Comparison of ENCODE assay signal across 9 cellular contexts in genomic region chrY:13435968-13436937, GRCh38. TPM values are rescaled to one million over a fixed set of nuclear protein-coding genes. Genes with fewer than 3 reads are reported as not detected.
DNase-seq lines count a peak whose midpoint lies in the region; ATAC-seq, FAIRE-seq and TF ChIP-seq lines count a peak whose summit lies in the region.
"Had no signal": no experiment of that assay in that cellular context is flagged by ENCODE, and none has a peak within 500 bp of the region (broad histone marks: within the 10 kb centered on the region; RNA-seq: fewer than 3 reads in every experiment).

No MANE protein-coding gene starts in this region.

- CTCF ChIA-PET in CD4-positive, alpha-beta memory T cell (lab: Charles Lee; ENCODE audit: partially characterized antibody): interaction anchor here (0.7 kb wide), 1 partner anchor 11 kb away, joined by 3 read pairs; no protein-coding TSS in a partner anchor
- CTCF ChIA-PET in activated CD4-positive, alpha-beta memory T cell treated with anti-CD3 and anti-CD28 coated beads for 36 hours (lab: Charles Lee): interaction anchor here (0.7 to 2.1 kb wide), 10 partner anchors 9 to 383 kb away, joined by 3 to 11 read pairs (median 4); no protein-coding TSS in a partner anchor

- TF ChIP-seq POLR2A in H54 (IDR thresholded peaks at IDR 0.05; ENCODE audit: low read depth, low read length): no peak

- peaks cover 0 to 2% of the 10 kb centered on the region in 2 donors for H3K9me3 ChIP-seq in CD4-positive, alpha-beta memory T cell (ENCODE audit: control insufficient read depth in 1 of 2, low read length in 2 of 2)

- peak; percentile 84 for ATAC-seq in HG03103 (IDR thresholded peaks at IDR 0.05; ENCODE audit: low read depth, unreplicated experiment)

- peak overlapping the region; percentile 78 for H3K27ac ChIP-seq in CD4-positive, alpha-beta memory T cell (ENCODE audit: low read depth, low read length)
- H3K27ac ChIP-seq: parathyroid adenoma had no signal

- peak overlapping the region in 1 of 2 donors; percentile 62 for H3K4me3 ChIP-seq in CD4-positive, alpha-beta memory T cell (ENCODE audit: low read length in 2 of 2)

- H3K36me3 ChIP-seq in CD4-positive, alpha-beta memory T cell (ENCODE audit: insufficient read depth, low read length): no peaks in the 10 kb centered on the region

- peaks cover 0 to 47% of the 10 kb centered on the region in 2 donors for H3K36me3 Mint-ChIP-seq in CD4-positive, alpha-beta memory T cell
- H3K36me3 Mint-ChIP-seq in activated CD4-positive, alpha-beta memory T cell treated with anti-CD3 and anti-CD28 coated beads for 36 hours: peaks cover 33% of the 10 kb centered on the region

- POLR2A ChIA-PET in CD4-positive, alpha-beta memory T cell (lab: Charles Lee; ENCODE audit: partially characterized antibody): no interaction called here
- POLR2A ChIA-PET in activated CD4-positive, alpha-beta memory T cell treated with anti-CD3 and anti-CD28 coated beads for 36 hours (lab: Charles Lee): interaction anchor here (0.9 to 1.0 kb wide), 2 partner anchors 267 to 532 kb away, joined by 3 read pairs; partner anchors contain the start of genes DDX3Y and TMSB4Y

- FAIRE-seq in H54 (lab: Jason Lieb, UNC): no peak

- peaks cover 53% of the 10 kb centered on the region for H3K4me1 ChIP-seq in CD4-positive, alpha-beta memory T cell (ENCODE audit: insufficient read depth, low read length)
- H3K4me1 ChIP-seq: parathyroid adenoma had no signal

- H3K27ac Mint-ChIP-seq in CD4-positive, alpha-beta memory T cell: peak overlapping the region in 2 of 7 donors; percentile 95 to 97
- H3K27ac Mint-ChIP-seq in activated CD4-positive, alpha-beta memory T cell treated with anti-CD3 and anti-CD28 coated beads for 36 hours: peak overlapping the region; percentile 94

- intact Hi-C loops in CD4-positive, alpha-beta memory T cell (cut with micrococcal nuclease): loop anchor here (1.0 kb wide), 1 partner anchor 293 kb away; no protein-coding TSS in a partner anchor
- intact Hi-C loops in activated CD4-positive, alpha-beta memory T cell treated with anti-CD3 and anti-CD28 coated beads for 36 hours (cut with micrococcal nuclease): loop anchor here (1.0 to 5.0 kb wide), 4 partner anchors 43 to 293 kb away; no protein-coding TSS in a partner anchor

- DNase-seq in CD4-positive, alpha-beta memory T cell: peak in 1 of 5 donors; percentile 75
- DNase-seq in activated CD4-positive, alpha-beta memory T cell treated with anti-CD3 and anti-CD28 coated beads for 36 hours: peak; percentile 69
- DNase-seq in kidney glomerular epithelial cell (lab: John Stamatoyannopoulos, UW) (peak; percentile 26), OCI-M2 (lab: John Stamatoyannopoulos, UW; ENCODE audit: unreplicated experiment) (no peak), RKO (ENCODE audit: low spot score) (no peak), H54 (ENCODE audit: insufficient read length, low spot score) (no peak)
- DNase-seq in stimulated activated naive CD4-positive, alpha-beta T cell treated with Interleukin-2 at 50 U/mL for 16 hours (lab: John Stamatoyannopoulos, UW): no peak

- H3K27me3 ChIP-seq in CD4-positive, alpha-beta memory T cell (ENCODE audit: insufficient read depth, low read length): no peaks in the 10 kb centered on the region

- no peaks in the 10 kb centered on the region for H3K27me3 Mint-ChIP-seq in CD4-positive, alpha-beta memory T cell
- H3K27me3 Mint-ChIP-seq in activated CD4-positive, alpha-beta memory T cell treated with anti-CD3 and anti-CD28 coated beads for 36 hours: no peaks in the 10 kb centered on the region

- H3K4me1 Mint-ChIP-seq in CD4-positive, alpha-beta memory T cell: peaks cover 0 to 90% (median 25%) of the 10 kb centered on the region in 4 donors
- H3K4me1 Mint-ChIP-seq in activated CD4-positive, alpha-beta memory T cell treated with anti-CD3 and anti-CD28 coated beads for 36 hours (ENCODE audit: low read depth): peaks cover 56% of the 10 kb centered on the region

- peaks cover 0 to 3% (median 0%) of the 10 kb centered on the region in 8 donors for H3K9me3 Mint-ChIP-seq in CD4-positive, alpha-beta memory T cell
- peaks cover 21% of the 10 kb centered on the region for H3K9me3 Mint-ChIP-seq in activated CD4-positive, alpha-beta memory T cell treated with anti-CD3 and anti-CD28 coated beads for 36 hours

- H3K4me3 Mint-ChIP-seq in CD4-positive, alpha-beta memory T cell: peak overlapping the region in 2 of 8 donors; percentile 91 to 97
- peak overlapping the region; percentile 90 for H3K4me3 Mint-ChIP-seq in activated CD4-positive, alpha-beta memory T cell treated with anti-CD3 and anti-CD28 coated beads for 36 hours

RNA-seq across cellular contexts. Expression of gene UTY, which starts 43.6 kb away (rescaled TPM):
- 10 to 100 TPM; 70.8 to 71.8 TPM for total RNA-seq in CD4-positive, alpha-beta memory T cell
- polyA plus RNA-seq in CD4-positive, alpha-beta memory T cell: not detected
- 10 to 100 TPM; 16.0 to 18.3 TPM for total RNA-seq in activated CD4-positive, alpha-beta memory T cell treated with anti-CD3 and anti-CD28 coated beads for 36 hours

Comparison
In these comparisons a context has a peak if more than half of its experiments do, and no peak if none do; other contexts are left out.
1. DNase-seq: peak in activated CD4-positive, alpha-beta memory T cell treated with anti-CD3 and anti-CD28 coated beads for 36 hours (single experiment) and kidney glomerular epithelial cell (single experiment); none in OCI-M2 (single experiment), stimulated activated naive CD4-positive, alpha-beta T cell treated with Interleukin-2 at 50 U/mL for 16 hours (single experiment), RKO (single experiment) and H54 (single experiment).